25 cellular contexts compared by ENCODE assay signal in genomic region chr9:792331-793260, GRCh38. TPM values are rescaled to one million over a fixed set of nuclear protein-coding genes. Genes with fewer than 3 reads are reported as not detected.
DNase-seq lines count a peak whose midpoint lies in the region; ATAC-seq, FAIRE-seq and TF ChIP-seq lines count a peak whose summit lies in the region.
"Had no signal": no experiment of that assay in that cellular context is flagged by ENCODE, and none has a peak within 500 bp of the region (broad histone marks: within the 10 kb centered on the region; RNA-seq: fewer than 3 reads in every experiment).

No MANE protein-coding gene starts in this region.

- POLR2A ChIA-PET in H1 (lab: Charles Lee; ENCODE audit: partially characterized antibody), result no interaction called here

- TF ChIP-seq CTCF in H1 (IDR thresholded peaks at IDR 0.05; ENCODE audit: control extremely low read depth in 1 of 3, insufficient read depth in 1 of 3, low read depth in 1 of 3, low read length in 3 of 3), result no peak
- no peak for TF ChIP-seq CTCF in right lobe of liver (IDR thresholded peaks at IDR 0.05)
- no peak for TF ChIP-seq CTCF in sigmoid colon (IDR thresholded peaks at IDR 0.05)

- TF ChIP-seq POLR2A in H1 (IDR thresholded peaks at IDR 0.05; ENCODE audit: control extremely low read depth in 1 of 2, low read depth in 2 of 2, low read length in 2 of 2) (no peak), right lobe of liver (IDR thresholded peaks at IDR 0.05) (no peak), sigmoid colon (IDR thresholded peaks at IDR 0.05) (no peak)

- no peak overlapping the region for H2BK12ac ChIP-seq in H1 (ENCODE audit: low read depth, low read length)

- no peaks in the 10 kb centered on the region for H4K20me1 ChIP-seq in H1 (replicated peaks in 1 of 2; ENCODE audit: control insufficient read depth in 1 of 2, insufficient read depth in 2 of 2, low read length in 2 of 2)

- CTCF ChIA-PET in H1 (lab: Charles Lee; ENCODE audit: partially characterized antibody), result interaction anchor here (1.1 to 2.8 kb wide), 7 partner anchors 14 to 116 kb away, joined by 3 to 12 read pairs (median 6); no protein-coding TSS in a partner anchor

- H2BK5ac ChIP-seq in H1 (ENCODE audit: low read depth, low read length), result no peak overlapping the region

- H3K4me3 ChIP-seq in H1 (ENCODE audit: extremely low read depth in 1 of 4, insufficient read depth in 2 of 4, low read depth in 3 of 4, low read length in 4 of 4) (no peak overlapping the region), right lobe of liver (no peak overlapping the region), sigmoid colon (no peak overlapping the region)
- H3K4me3 ChIP-seq: uterus had no signal

- no peak overlapping the region for H2BK15ac ChIP-seq in H1 (ENCODE audit: low read length)

- H3K4me1 ChIP-seq in H1 (replicated peaks in 1 of 4; ENCODE audit: control insufficient read depth in 3 of 4, insufficient read depth in 4 of 4, low read length in 3 of 4) (no peaks in the 10 kb centered on the region), right lobe of liver (peaks cover 0 to 4% (median 0%) of the 10 kb centered on the region in 4 donors), sigmoid colon (no peaks in the 10 kb centered on the region)
- H3K4me1 ChIP-seq: uterus had no signal

- ATAC-seq in right lobe of liver (peak; percentile 63 to 91 (median 82)), HG02588 (IDR thresholded peaks at IDR 0.05; ENCODE audit: unreplicated experiment) (no peak), GM18511 (IDR thresholded peaks at IDR 0.05; ENCODE audit: unreplicated experiment) (no peak)
- ATAC-seq: left ventricle myocardium superior had no signal

- H3K27ac ChIP-seq in H1 (ENCODE audit: low read depth, low read length) (no peak overlapping the region), right lobe of liver (no peak overlapping the region), sigmoid colon (no peak overlapping the region)
- H3K27ac ChIP-seq: uterus had no signal

- H3K23me2 ChIP-seq in H1 (ENCODE audit: low read depth, low read length), result no peaks in the 10 kb centered on the region

- H3K79me1 ChIP-seq in H1 (ENCODE audit: low read depth, low read length), result no peaks in the 10 kb centered on the region

- H2BK20ac ChIP-seq in H1 (ENCODE audit: low read length), result no peak overlapping the region

- intact Hi-C loops in right lobe of liver (cut with DNase I) (loop anchor here in 1 of 2 donors (10.0 kb wide), 1 partner anchor 408 kb away; no protein-coding TSS in a partner anchor), sigmoid colon (cut with DNase I) (no loop called here)

- H3K56ac ChIP-seq in H1 (replicated peaks; ENCODE audit: insufficient read length, low read depth, low read length), result no peak overlapping the region

- H3K14ac ChIP-seq in H1 (ENCODE audit: insufficient read length), result no peak overlapping the region

- no peaks in the 10 kb centered on the region for H3K79me2 ChIP-seq in H1 (ENCODE audit: control insufficient read depth in 1 of 2, insufficient read depth in 2 of 2, low read length in 2 of 2)

- H4K5ac ChIP-seq in H1 (ENCODE audit: insufficient read length, low read depth, low read length), result no peak overlapping the region

- H2AK5ac ChIP-seq in H1 (ENCODE audit: low read depth, low read length), result no peak overlapping the region

- H3K4me2 ChIP-seq in H1 (ENCODE audit: insufficient read depth in 1 of 2, low read depth in 2 of 2, low read length in 2 of 2), result no peak overlapping the region

- H3K9me3 ChIP-seq in H1 (ENCODE audit: insufficient read depth in 2 of 2, low read depth in 1 of 2, low read length in 1 of 2) (no peaks in the 10 kb centered on the region), right lobe of liver (no peaks in the 10 kb centered on the region), sigmoid colon (no peaks in the 10 kb centered on the region)
- H3K9me3 ChIP-seq: uterus had no signal

- H3K23ac ChIP-seq in H1 (ENCODE audit: insufficient read length), result no peak overlapping the region

- no peak overlapping the region for H3K9ac ChIP-seq in H1 (replicated peaks in 1 of 4; ENCODE audit: extremely low read depth in 1 of 4, low read depth in 3 of 4, low read length in 3 of 4)

- H4K8ac ChIP-seq in H1 (ENCODE audit: extremely low read depth, insufficient read depth, low read length), result no peak overlapping the region

- FAIRE-seq in H1 (lab: Jason Lieb, UNC), result no peak
- FAIRE-seq: TTC549 had no signal

- H2BK120ac ChIP-seq in H1 (replicated peaks; ENCODE audit: low read depth, low read length), result no peak overlapping the region

- TF ChIP-seq RAD21 in H1 (IDR thresholded peaks at IDR 0.05 in 1 of 2, conservative IDR thresholded peaks at IDR 0.05 in 1 of 2; ENCODE audit: low read depth in 2 of 2, low read length in 2 of 2), result no peak

- no peak overlapping the region for H3K18ac ChIP-seq in H1 (ENCODE audit: extremely low read depth, low read length)

- no peak overlapping the region for H4K91ac ChIP-seq in H1 (replicated peaks; ENCODE audit: insufficient read length, low read length)

- H2AFZ ChIP-seq in H1 (ENCODE audit: low read length), result peak overlapping the region; percentile 4; the same call in 1 of the 2 replicates

- H3K27me3 ChIP-seq in H1 (replicated peaks in 1 of 4; ENCODE audit: control insufficient read depth in 3 of 4, extremely low read depth in 1 of 4, insufficient read depth in 3 of 4, low read length in 3 of 4), result no peaks in the 10 kb centered on the region
- H3K27me3 ChIP-seq in right lobe of liver, result no peaks in the 10 kb centered on the region
- H3K27me3 ChIP-seq in sigmoid colon, result no peaks in the 10 kb centered on the region
- H3K27me3 ChIP-seq: uterus had no signal

- DNase-seq in SKM-1 treated with dmso at 0.1 percent for 144 hours (lab: John Stamatoyannopoulos, UW; ENCODE audit: unreplicated experiment), result peak; percentile 33
- no peak for DNase-seq in SKM-1 (lab: John Stamatoyannopoulos, UW; ENCODE audit: unreplicated experiment)
- DNase-seq in H1 (ENCODE audit: low read depth in 1 of 2, low spot score in 2 of 2), result no peak
- no peak for DNase-seq in right lobe of liver
- DNase-seq in NCI-H2081 (lab: John Stamatoyannopoulos, UW), result no peak
- DNase-seq in sigmoid colon, result no peak
- DNase-seq: activated naive CD4-positive, alpha-beta T cell treated with anti-CD3 and anti-CD28 coated beads, Interleukin-2, amount 10 ng/mL, durations not matched to agents 7 days and 5 days; activated T-cell treated with anti-CD3 and anti-CD28 coated beads, Interleukin-2, amount 50 U/mL, for 48 hours; aorta; C1 segment of cervical spinal cord; effector CD4-positive, alpha-beta T cell; HCEC 1CT; head of caudate nucleus; left ventricle myocardium superior; NCI-H146; NCI-H446; stimulated activated CD8-positive, alpha-beta memory T cell treated with anti-CD3 and anti-CD28 coated beads, Interleukin-4, amount 100 ng/mL, for 48 hours; uterus had no signal

- H3K36me3 ChIP-seq in H1 (ENCODE audit: control insufficient read depth in 2 of 4, insufficient read depth in 4 of 4, low read length in 3 of 4) (no peaks in the 10 kb centered on the region), right lobe of liver (no peaks in the 10 kb centered on the region), sigmoid colon (no peaks in the 10 kb centered on the region)
- H3K36me3 ChIP-seq: uterus had no signal

- WGBS in H1 (ENCODE audit: extremely low coverage in 1 of 2, insufficient coverage in 1 of 2, insufficient read length in 1 of 2, insufficient replicate concordance in 2 of 2, low coverage in 1 of 2, low lambda C conversion rate in 2 of 2, missing lambda C conversion rate in 1 of 2), 2 experiments, result 89% methylated on average over 15 of the region's 15 CpGs; no CpG with 5 or more reads in 1 of the 2 experiments
- WGBS in right lobe of liver (ENCODE audit: insufficient coverage, low coverage, low lambda C conversion rate, missing lambda C conversion rate), result 28% methylated on average over 10 of the region's 15 CpGs
- WGBS in sigmoid colon, 2 donors, result 72 to 76% methylated on average over 15 of the region's 15 CpGs

- TF ChIP-seq EP300 in H1 (IDR thresholded peaks at IDR 0.05; ENCODE audit: borderline replicate concordance in 1 of 2, low read depth in 2 of 2, low read length in 2 of 2) (no peak), sigmoid colon (IDR thresholded peaks at IDR 0.05) (no peak)

- no peak overlapping the region for H3K4ac ChIP-seq in H1 (replicated peaks; ENCODE audit: insufficient read length, low read depth, low read length)

TF ChIP-seq in H1, 55 proteins besides CTCF, POLR2A, EP300 and RAD21 (continues in another document):
- no peak for TF ChIP-seq GTF2F1 (IDR thresholded peaks at IDR 0.05; ENCODE audit: borderline replicate concordance, low read depth, low read length)
- no peak for TF ChIP-seq SIX5 (IDR thresholded peaks at IDR 0.05; ENCODE audit: low read depth, low read length)
- no peak for TF ChIP-seq TEAD4 (IDR thresholded peaks at IDR 0.05; ENCODE audit: low read depth, low read length)
- no peak for TF ChIP-seq ATF2 (IDR thresholded peaks at IDR 0.05; ENCODE audit: low read length)
- no peak for TF ChIP-seq ASH2L (IDR thresholded peaks at IDR 0.05; ENCODE audit: low read length)
- TF ChIP-seq YY1 (IDR thresholded peaks at IDR 0.05; ENCODE audit: low read depth, low read length), result no peak
- no peak for TF ChIP-seq KDM5A (IDR thresholded peaks at IDR 0.05; ENCODE audit: low read length)
- TF ChIP-seq GABPA (IDR thresholded peaks at IDR 0.05; ENCODE audit: borderline replicate concordance, insufficient read depth, low read length), result no peak
- TF ChIP-seq BCL11A (IDR thresholded peaks at IDR 0.05; ENCODE audit: low read depth in 2 of 2, low read length in 2 of 2), result no peak

RNA-seq across cellular contexts. Expression of gene DMRT1, which starts 48.9 kb away (rescaled TPM):
- not detected in 2 replicates for total RNA-seq in H1 (2021; fragmentation: NEBNext Ultra II Directional; extraction: Animal tissue kit (Norgen Biotek cat#: 25700))
- polyA plus RNA-seq in H1 (2011; rRNA removed) (0.06 and 0.15 TPM in 2 replicates), sigmoid colon (under 1 TPM in 1 of 3 donors, not detected in 2; 0.60 TPM)
- polyA plus RNA-seq in H1 (2011; cell fraction: cytosol; rRNA removed), result 0.19 TPM
- 0.10 TPM for polyA plus RNA-seq in H1 (2011; cell fraction: nucleus; rRNA removed)
- 0.12 TPM in 1 of 4 replicates, not detected in the others for polyA plus RNA-seq in H1 (2012, experiment 1 of 2)
- 0.07 TPM for polyA plus RNA-seq in H1 (2012, experiment 2 of 2)
- 0.08 TPM for polyA plus RNA-seq in H1 (2013, experiment 1 of 2)
- 0.07 TPM for polyA plus RNA-seq in H1 (2013, experiment 2 of 2)
- 0.25 and 0.32 TPM in 2 replicates for polyA minus RNA-seq in H1 (2011; rRNA and poly(A)+ RNA removed)
- polyA minus RNA-seq in H1 (2011; cell fraction: cytosol; rRNA and poly(A)+ RNA removed), result not detected
- polyA minus RNA-seq in H1 (2011; cell fraction: nucleus; rRNA and poly(A)+ RNA removed), result not detected
- total RNA-seq in right lobe of liver (not detected), sigmoid colon (not detected)
- total RNA-seq: A673; activated CD8-positive, alpha-beta memory T cell treated with anti-CD3 and anti-CD28 coated beads for 36 hours; aorta; G401; left ventricle myocardium superior; uterus had no signal
- polyA plus RNA-seq: aorta, esophagus had no signal

Comparison
In these comparisons a context has a peak if more than half of its experiments do, and no peak if none do; other contexts are left out.
1. ATAC-seq: peak in right lobe of liver (4 of 4); none in HG02588 (single experiment) and GM18511 (single experiment).